Comparison of ENCODE assay signal across 28 cellular contexts in genomic region chr13:81773263-81773662, GRCh38.
"Had no signal": no experiment of that assay in that cellular context is flagged by ENCODE, and none has a peak within 500 bp of the region (broad histone marks: within the 10 kb centered on the region; RNA-seq: fewer than 3 reads in every experiment).

No MANE protein-coding gene starts in this region.

- H3K27me3 Mint-ChIP-seq: naive thymus-derived CD4-positive, alpha-beta T cell; natural killer cell treated with Interleukin-12 subunit alpha and Interleukin-12 subunit beta and Interleukin-15 and Interleukin-18, amount 100 ng/mL, for 72 hours; progenitor cell of endocrine pancreas; stimulated activated memory B cell treated with anti-CD40 and anti-IgM and Interleukin-4, amounts not matched to agents 10 μg/mL and 1 μg/mL and 100 μg/mL, for 72 hours; stimulated activated naive CD8-positive, alpha-beta T cell treated with anti-CD3 and anti-CD28 coated beads, Interleukin-15, amount 100 ng/mL, for 72 hours; type B pancreatic cell had no signal

- H3K4me1 ChIP-seq: left lung, lower lobe of right lung, right atrium auricular region, right lobe of liver, tibial nerve, uterus had no signal

- ATAC-seq: left colon; left lung; lower lobe of right lung; mucosa of descending colon; naive thymus-derived CD4-positive, alpha-beta T cell; natural killer cell treated with Interleukin-12 subunit alpha and Interleukin-12 subunit beta and Interleukin-15 and Interleukin-18, amount 100 ng/mL, for 72 hours; stimulated activated memory B cell treated with anti-CD40 and anti-IgM and Interleukin-4, amounts not matched to agents 10 μg/mL and 1 μg/mL and 100 μg/mL, for 72 hours; stimulated activated naive CD8-positive, alpha-beta T cell treated with anti-CD3 and anti-CD28 coated beads, Interleukin-15, amount 100 ng/mL, for 72 hours had no signal

- H3K36me3 ChIP-seq: left lung, lower lobe of right lung, ovary, right atrium auricular region, right lobe of liver, tibial nerve, uterus had no signal

- H3K4me1 Mint-ChIP-seq: immature natural killer cell; naive thymus-derived CD4-positive, alpha-beta T cell; stimulated activated memory B cell treated with anti-CD40 and anti-IgM and Interleukin-4, amounts not matched to agents 10 μg/mL and 1 μg/mL and 100 μg/mL, for 72 hours; stimulated activated naive CD8-positive, alpha-beta T cell treated with anti-CD3 and anti-CD28 coated beads, Interleukin-15, amount 100 ng/mL, for 72 hours had no signal

- H3K9me3 Mint-ChIP-seq: type B pancreatic cell had no signal

- H3K27ac ChIP-seq: left lung, lower lobe of right lung, ovary, right atrium auricular region, right lobe of liver, tibial nerve, uterus had no signal

- H3K9me3 ChIP-seq: left lung, lower lobe of right lung, ovary, right atrium auricular region, right lobe of liver, tibial nerve, uterus had no signal

- H3K4me3 Mint-ChIP-seq: immature natural killer cell; naive thymus-derived CD4-positive, alpha-beta T cell; natural killer cell treated with Interleukin-12 subunit alpha and Interleukin-12 subunit beta and Interleukin-15 and Interleukin-18, amount 100 ng/mL, for 72 hours; stimulated activated memory B cell treated with anti-CD40 and anti-IgM and Interleukin-4, amounts not matched to agents 10 μg/mL and 1 μg/mL and 100 μg/mL, for 72 hours; stimulated activated naive CD8-positive, alpha-beta T cell treated with anti-CD3 and anti-CD28 coated beads, Interleukin-15, amount 100 ng/mL, for 72 hours; type B pancreatic cell had no signal

- H3K27me3 ChIP-seq: left lung, ovary, right atrium auricular region, right lobe of liver, tibial nerve, uterus had no signal

- H3K4me3 ChIP-seq: left lung, lower lobe of right lung, mucosa of descending colon, ovary, right atrium auricular region, right lobe of liver, smooth muscle cell, tibial nerve, uterus had no signal

- DNase-seq: hypothalamus; immature natural killer cell; kidney; left colon; left lung; lower lobe of right lung; mammary epithelial cell; mesenchymal stem cell; midbrain; mucosa of descending colon; naive thymus-derived CD4-positive, alpha-beta T cell; ovary; right lobe of liver; stimulated activated CD4-positive, alpha-beta T cell treated with anti-CD3 and anti-CD28 coated beads, Interleukin-1b, Interleukin-23, amount 100 ng/mL, for 48 hours; stimulated activated CD4-positive, alpha-beta T cell treated with anti-CD3 and anti-CD28 coated beads, Interleukin-2, amount 100 ng/mL, for 48 hours; stimulated activated CD4-positive, alpha-beta T cell treated with anti-CD3 and anti-CD28 coated beads, Interleukin-4, amount 100 ng/mL, for 4 hours; stimulated activated CD8-positive, alpha-beta memory T cell treated with anti-CD3 and anti-CD28 coated beads, Interleukin-4, amount 100 ng/mL, for 48 hours; stimulated activated naive CD4-positive, alpha-beta T cell treated with Interleukin-2 at 50 U/mL for 16 hours; stimulated activated naive CD8-positive, alpha-beta T cell treated with anti-CD3 and anti-CD28 coated beads, Interleukin-15, amount 100 ng/mL, for 72 hours; substantia nigra; uterus had no signal

- H3K36me3 Mint-ChIP-seq: immature natural killer cell; naive thymus-derived CD4-positive, alpha-beta T cell; natural killer cell treated with Interleukin-12 subunit alpha and Interleukin-12 subunit beta and Interleukin-15 and Interleukin-18, amount 100 ng/mL, for 72 hours; stimulated activated memory B cell treated with anti-CD40 and anti-IgM and Interleukin-4, amounts not matched to agents 10 μg/mL and 1 μg/mL and 100 μg/mL, for 72 hours; type B pancreatic cell had no signal

- H3K27ac Mint-ChIP-seq: immature natural killer cell; naive thymus-derived CD4-positive, alpha-beta T cell; natural killer cell treated with Interleukin-12 subunit alpha and Interleukin-12 subunit beta and Interleukin-15 and Interleukin-18, amount 100 ng/mL, for 72 hours; progenitor cell of endocrine pancreas; stimulated activated memory B cell treated with anti-CD40 and anti-IgM and Interleukin-4, amounts not matched to agents 10 μg/mL and 1 μg/mL and 100 μg/mL, for 72 hours; stimulated activated naive CD8-positive, alpha-beta T cell treated with anti-CD3 and anti-CD28 coated beads, Interleukin-15, amount 100 ng/mL, for 72 hours; type B pancreatic cell had no signal
